In the genomic region with DNA sequence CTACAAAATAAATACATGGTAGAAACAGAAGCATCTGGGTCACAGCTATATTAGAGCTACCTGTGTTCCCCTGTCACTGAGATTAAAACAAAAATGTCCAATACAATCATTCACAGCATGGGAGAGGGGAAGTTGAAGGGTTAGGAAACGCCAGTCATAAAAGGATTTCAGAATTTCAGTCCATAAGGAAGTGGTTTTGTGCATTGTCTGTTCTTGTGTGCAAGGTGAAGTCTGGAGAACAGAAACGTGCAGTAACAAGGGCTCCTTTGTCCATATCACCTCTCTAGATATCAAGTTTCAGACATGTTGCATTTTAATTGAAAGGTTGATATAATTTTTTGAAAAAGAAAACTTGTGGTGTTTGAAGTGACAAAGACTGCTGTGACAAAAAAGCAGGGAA, we compare ENCODE assay signal across 8 cellular contexts.
DNase-seq lines count a peak whose midpoint lies in the region; FAIRE-seq and TF ChIP-seq lines count a peak whose summit lies in the region.
"Not testable (repeated sequence)": the region's sequence is repeated elsewhere in the genome, so short reads cannot be mapped to it uniquely, and the experiment has no call there.

No MANE protein-coding gene starts in this region.

- H3K4me1 ChIP-seq in KMS-11 (ENCODE audit: low read depth, poor library complexity, severe bottlenecking), result peaks cover 86% of the 10 kb centered on the region
- H3K4me1 ChIP-seq in astrocyte (ENCODE audit: insufficient read depth, low read length), result not testable (repeated sequence)
- peaks cover 12% of the 10 kb centered on the region for H3K4me1 ChIP-seq in mesodermal cell (ENCODE audit: control insufficient read depth, insufficient read depth, low read length, poor library complexity, severe bottlenecking)

- H3K27me3 Mint-ChIP-seq in Calu3 (ENCODE audit: unreplicated experiment); astrocyte (ENCODE audit: low read depth, unreplicated experiment): not testable (repeated sequence)

- no CpG with 5 or more reads among the region's 2 CpGs for WGBS in mesodermal cell (ENCODE audit: insufficient coverage in 2 of 2), 2 experiments

- H3K9me3 ChIP-seq in astrocyte (ENCODE audit: insufficient read depth, low read depth, low read length); mesodermal cell (ENCODE audit: control insufficient read depth, low read length): not testable (repeated sequence)

- intact Hi-C loops in Calu3 (cut with micrococcal nuclease; ENCODE audit: unreplicated experiment), result not testable (repeated sequence)

- not testable (repeated sequence) for H3K27ac ChIP-seq in KMS-11; astrocyte (ENCODE audit: low read depth, low read length)
- H3K27ac ChIP-seq in mesodermal cell (ENCODE audit: low read depth, low read length, severe bottlenecking), result peak overlapping the region; percentile 59

- CTCF ChIA-PET in Calu3 (lab: Charles Lee), result not testable (repeated sequence)

- DNase-seq in Calu3; astrocyte (ENCODE audit: low read depth): not testable (repeated sequence)
- DNase-seq in NB4 (ENCODE audit: low read depth) (peak; percentile 65), NCI-H2107 treated with DMSO at 0.1 percent for 48 hours (lab: John Stamatoyannopoulos, UW; ENCODE audit: unreplicated experiment) (peak; percentile 33), NOMO-1 (lab: John Stamatoyannopoulos, UW; ENCODE audit: unreplicated experiment in 2 of 2) (peak; percentile 26 to 65), SIG-M5 treated with dmso at 0.1 percent for 504 hours (lab: John Stamatoyannopoulos, UW; ENCODE audit: unreplicated experiment) (peak; percentile 25)

- not testable (repeated sequence) for H3K27me3 ChIP-seq in KMS-11 (ENCODE audit: insufficient read depth, low read depth); astrocyte (ENCODE audit: insufficient read depth, low read length)

- not testable (repeated sequence) for H3K9ac ChIP-seq in KMS-11; astrocyte (ENCODE audit: low read length)

- H3K36me3 Mint-ChIP-seq in Calu3 (ENCODE audit: insufficient read depth, unreplicated experiment); astrocyte (ENCODE audit: low read depth, unreplicated experiment): not testable (repeated sequence)

- H3K4me2 ChIP-seq in KMS-11, result peak overlapping the region; percentile 37; the same call in 1 of the 2 replicates
- H3K4me2 ChIP-seq in astrocyte (ENCODE audit: low read length), result not testable (repeated sequence)

- H3K36me3 ChIP-seq in KMS-11 (ENCODE audit: insufficient read depth); astrocyte (ENCODE audit: insufficient read depth, low read length); mesodermal cell (ENCODE audit: control insufficient read depth, insufficient read depth, low read length): not testable (repeated sequence)

- not testable (repeated sequence) for H3K9me3 Mint-ChIP-seq in Calu3 (ENCODE audit: low read depth, unreplicated experiment); astrocyte (ENCODE audit: unreplicated experiment)

- H2AFZ ChIP-seq in KMS-11 (ENCODE audit: low read depth); astrocyte (ENCODE audit: low read depth, low read length): not testable (repeated sequence)

- H3K79me2 ChIP-seq in KMS-11 (ENCODE audit: insufficient read depth, low read depth); astrocyte (ENCODE audit: insufficient read depth, low read length): not testable (repeated sequence)

- TF ChIP-seq CTCF in Calu3 (IDR thresholded peaks at IDR 0.05; ENCODE audit: unreplicated experiment); KMS-11 (conservative IDR thresholded peaks at IDR 0.05; ENCODE audit: low read depth, low read length); NB4 (IDR thresholded peaks at IDR 0.05; ENCODE audit: low read depth, low read length); astrocyte (IDR thresholded peaks at IDR 0.05; ENCODE audit: insufficient read depth, low read depth, low read length): not testable (repeated sequence)

- not testable (repeated sequence) for H4K20me1 ChIP-seq in KMS-11 (ENCODE audit: insufficient read depth); astrocyte (ENCODE audit: insufficient read depth, low read length)

- H3K27ac Mint-ChIP-seq in Calu3 (ENCODE audit: unreplicated experiment) (peak overlapping the region; percentile 43), astrocyte (ENCODE audit: unreplicated experiment) (peak overlapping the region; percentile 96)

- not testable (repeated sequence) for TF ChIP-seq POLR2A in NB4 (IDR thresholded peaks at IDR 0.05; ENCODE audit: extremely low read depth, insufficient read length)

- FAIRE-seq in astrocyte (lab: Jason Lieb, UNC), result not testable (repeated sequence)

- BruUV-seq in Calu3 (replicated peaks; lab: Mats Ljungman, UMichigan), result not testable (repeated sequence)

- not testable (repeated sequence) for H3K4me3 ChIP-seq in KMS-11 (IDR thresholded peaks at IDR 0.05; ENCODE audit: insufficient read depth, low read depth, low read length); NB4 (ENCODE audit: low read depth, low read length); astrocyte (ENCODE audit: insufficient read depth, low read depth, low read length); mesodermal cell (ENCODE audit: extremely low read depth, insufficient read depth, low read length, poor library complexity, severe bottlenecking)

- peak overlapping the region; percentile 26 for H3K4me3 Mint-ChIP-seq in Calu3 (ENCODE audit: low read depth, unreplicated experiment)
- not testable (repeated sequence) for H3K4me3 Mint-ChIP-seq in astrocyte (ENCODE audit: unreplicated experiment)

- peaks cover 46% of the 10 kb centered on the region for H3K4me1 Mint-ChIP-seq in Calu3 (ENCODE audit: low read depth, unreplicated experiment)
- H3K4me1 Mint-ChIP-seq in astrocyte (ENCODE audit: low read depth, unreplicated experiment), result peaks cover 44% of the 10 kb centered on the region
